1 cellular context compared by ENCODE assay signal in the genomic region with DNA sequence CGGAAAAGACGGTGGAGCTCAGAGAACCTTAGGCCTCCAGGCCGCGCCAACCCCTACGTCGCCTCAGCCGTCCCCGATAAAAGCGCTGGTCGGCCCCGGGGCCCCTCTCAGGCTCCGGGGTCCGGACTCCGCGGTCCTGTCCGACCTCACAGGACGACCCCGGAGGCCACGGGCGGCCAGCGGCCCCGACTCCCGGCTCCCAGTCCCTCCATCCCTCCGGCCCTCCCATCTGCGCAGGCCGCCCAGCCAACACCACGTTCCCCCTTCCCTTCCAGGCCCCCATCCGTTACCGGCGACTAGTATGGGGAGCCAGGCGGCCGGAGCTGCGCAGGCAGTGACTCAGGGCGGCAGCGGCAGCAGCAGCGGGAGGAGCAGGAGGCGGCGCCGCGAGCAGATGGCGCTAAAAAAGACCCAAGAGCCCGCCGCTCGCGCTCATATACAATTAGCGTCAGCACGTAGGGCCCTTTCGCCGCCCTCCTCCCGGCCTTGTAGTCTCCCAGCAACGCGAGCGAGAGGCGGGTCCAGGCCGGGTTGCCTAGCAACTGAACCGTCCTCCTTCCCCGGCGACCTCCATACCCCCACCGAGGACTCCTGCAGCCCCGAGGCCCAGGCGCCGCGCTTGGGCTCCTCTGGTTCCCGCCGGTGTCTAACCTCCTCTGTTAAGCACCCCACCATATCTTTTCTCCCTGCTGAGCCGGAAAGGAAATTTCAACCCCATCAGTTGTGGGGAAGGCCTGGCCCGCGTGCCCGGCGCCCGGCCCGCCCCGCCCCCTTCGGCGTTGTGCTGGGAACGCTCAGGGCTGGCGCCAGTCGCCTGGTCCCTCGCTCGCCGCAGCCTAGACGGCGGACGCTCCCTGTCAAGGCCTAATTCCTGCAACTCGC.
TF ChIP-seq lines count a peak whose summit lies in the region.

Gene NAP1L1, minus strand, starts transcription at position 409 of the 882 bp plus-strand sequence. CDS start 10,466 bp downstream, outside the sequence.

TF ChIP-seq in HEK293, 187 proteins besides CTCF, POLR2A, EP300 and RAD21 (continued from another document and continues in another):
- TF ChIP-seq ZNF645 (tag by site-specific recombination; IDR thresholded peaks at IDR 0.05) (no peak), ZBTB1 (tag by site-specific recombination; IDR thresholded peaks at IDR 0.05) (no peak), ZNF391 (tag by site-specific recombination; IDR thresholded peaks at IDR 0.05; ENCODE audit: borderline replicate concordance, low read depth) (no peak), RBAK (tag by site-specific recombination; IDR thresholded peaks at IDR 0.05) (no peak), SCRT2 (tag by site-specific recombination; IDR thresholded peaks at IDR 0.05) (no peak), ATF2 (tag by site-specific recombination; IDR thresholded peaks at IDR 0.05; ENCODE audit: low read depth) (no peak), ZNF211 (tag by site-specific recombination; IDR thresholded peaks at IDR 0.05; ENCODE audit: low read depth) (no peak), ZNF24 (tag by site-specific recombination; IDR thresholded peaks at IDR 0.05) (0 out of 2 replicates have a peak, but pooled peaks have one; percentile 14), ZNF133 (tag by site-specific recombination; IDR thresholded peaks at IDR 0.05) (no peak), HOXC10 (CRISPR knock-in tag; IDR thresholded peaks at IDR 0.05) (no peak), ZNF791 (tag by site-specific recombination; IDR thresholded peaks at IDR 0.05) (no peak), ZNF449 (tag by site-specific recombination; IDR thresholded peaks at IDR 0.05) (no peak), REPIN1 (tag by site-specific recombination; IDR thresholded peaks at IDR 0.05; ENCODE audit: low read depth) (peak; percentile 75; the same call in 1 of the 2 replicates), ZNF112 (tag by site-specific recombination; IDR thresholded peaks at IDR 0.05) (no peak), ZNF623 (tag by site-specific recombination; IDR thresholded peaks at IDR 0.05) (no peak), ZNF585B (tag by site-specific recombination; IDR thresholded peaks at IDR 0.05) (0 out of 2 replicates have a peak, but pooled peaks have one; percentile 4), ZNF292 (tag by site-specific recombination; IDR thresholded peaks at IDR 0.05; ENCODE audit: borderline replicate concordance, low read depth) (no peak), ZBTB21 (tag by site-specific recombination; IDR thresholded peaks at IDR 0.05) (no peak), ZFHX2 (tag by site-specific recombination; conservative IDR thresholded peaks at IDR 0.05) (no peak), ZNF155 (tag by site-specific recombination; IDR thresholded peaks at IDR 0.05) (no peak), ZNF341 (tag by site-specific recombination; IDR thresholded peaks at IDR 0.05; ENCODE audit: low read depth) (peak; percentile 93), ZNF560 (tag by site-specific recombination; IDR thresholded peaks at IDR 0.05; ENCODE audit: borderline replicate concordance) (no peak), KLF16 (tag by site-specific recombination; IDR thresholded peaks at IDR 0.05) (peak; percentile 22; the same call in 1 of the 2 replicates), SETDB1 (IDR thresholded peaks at IDR 0.05; ENCODE audit: insufficient read length, low read length) (no peak), ZNF792 (tag by site-specific recombination; IDR thresholded peaks at IDR 0.05) (peak; percentile 44; the same call in 1 of the 2 replicates), ZNF324 (tag by site-specific recombination; IDR thresholded peaks at IDR 0.05) (no peak), ZNF629 (tag by site-specific recombination; IDR thresholded peaks at IDR 0.05) (no peak), ZBTB44 (tag by site-specific recombination; IDR thresholded peaks at IDR 0.05) (peak; percentile 2; the same call in 1 of the 2 replicates), ZNF302 (tag by site-specific recombination; IDR thresholded peaks at IDR 0.05; ENCODE audit: low read depth) (no peak), ZNF394 (tag by site-specific recombination; IDR thresholded peaks at IDR 0.05; ENCODE audit: borderline replicate concordance) (no peak; the same call in 1 of the 2 replicates), ZNF132 (tag by site-specific recombination; IDR thresholded peaks at IDR 0.05; ENCODE audit: borderline replicate concordance) (no peak), ZNF426 (tag by site-specific recombination; IDR thresholded peaks at IDR 0.05) (no peak), ZFP37 (tag by site-specific recombination; IDR thresholded peaks at IDR 0.05) (peak; percentile 89), ZNF558 (tag by site-specific recombination; IDR thresholded peaks at IDR 0.05) (no peak), ZNF10 (tag by site-specific recombination; IDR thresholded peaks at IDR 0.05) (0 out of 2 replicates have a peak, but pooled peaks have one; percentile 50), ZNF148 (tag by site-specific recombination; IDR thresholded peaks at IDR 0.05; ENCODE audit: borderline replicate concordance) (no peak), ZFP69B (tag by site-specific recombination; IDR thresholded peaks at IDR 0.05) (no peak)
- TF ChIP-seq, protein P1, sequence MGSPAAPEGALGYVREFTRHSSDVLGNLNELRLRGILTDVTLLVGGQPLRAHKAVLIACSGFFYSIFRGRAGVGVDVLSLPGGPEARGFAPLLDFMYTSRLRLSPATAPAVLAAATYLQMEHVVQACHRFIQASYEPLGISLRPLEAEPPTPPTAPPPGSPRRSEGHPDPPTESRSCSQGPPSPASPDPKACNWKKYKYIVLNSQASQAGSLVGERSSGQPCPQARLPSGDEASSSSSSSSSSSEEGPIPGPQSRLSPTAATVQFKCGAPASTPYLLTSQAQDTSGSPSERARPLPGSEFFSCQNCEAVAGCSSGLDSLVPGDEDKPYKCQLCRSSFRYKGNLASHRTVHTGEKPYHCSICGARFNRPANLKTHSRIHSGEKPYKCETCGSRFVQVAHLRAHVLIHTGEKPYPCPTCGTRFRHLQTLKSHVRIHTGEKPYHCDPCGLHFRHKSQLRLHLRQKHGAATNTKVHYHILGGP (tag by site-specific recombination; IDR thresholded peaks at IDR 0.05): no peak
- TF ChIP-seq, protein P2, sequence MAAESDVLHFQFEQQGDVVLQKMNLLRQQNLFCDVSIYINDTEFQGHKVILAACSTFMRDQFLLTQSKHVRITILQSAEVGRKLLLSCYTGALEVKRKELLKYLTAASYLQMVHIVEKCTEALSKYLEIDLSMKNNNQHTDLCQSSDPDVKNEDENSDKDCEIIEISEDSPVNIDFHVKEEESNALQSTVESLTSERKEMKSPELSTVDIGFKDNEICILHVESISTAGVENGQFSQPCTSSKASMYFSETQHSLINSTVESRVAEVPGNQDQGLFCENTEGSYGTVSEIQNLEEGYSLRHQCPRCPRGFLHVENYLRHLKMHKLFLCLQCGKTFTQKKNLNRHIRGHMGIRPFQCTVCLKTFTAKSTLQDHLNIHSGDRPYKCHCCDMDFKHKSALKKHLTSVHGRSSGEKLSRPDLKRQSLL (tag by site-specific recombination; IDR thresholded peaks at IDR 0.05): 0 out of 2 replicates have a peak, but pooled peaks have one; percentile 20
- TF ChIP-seq, protein P3, sequence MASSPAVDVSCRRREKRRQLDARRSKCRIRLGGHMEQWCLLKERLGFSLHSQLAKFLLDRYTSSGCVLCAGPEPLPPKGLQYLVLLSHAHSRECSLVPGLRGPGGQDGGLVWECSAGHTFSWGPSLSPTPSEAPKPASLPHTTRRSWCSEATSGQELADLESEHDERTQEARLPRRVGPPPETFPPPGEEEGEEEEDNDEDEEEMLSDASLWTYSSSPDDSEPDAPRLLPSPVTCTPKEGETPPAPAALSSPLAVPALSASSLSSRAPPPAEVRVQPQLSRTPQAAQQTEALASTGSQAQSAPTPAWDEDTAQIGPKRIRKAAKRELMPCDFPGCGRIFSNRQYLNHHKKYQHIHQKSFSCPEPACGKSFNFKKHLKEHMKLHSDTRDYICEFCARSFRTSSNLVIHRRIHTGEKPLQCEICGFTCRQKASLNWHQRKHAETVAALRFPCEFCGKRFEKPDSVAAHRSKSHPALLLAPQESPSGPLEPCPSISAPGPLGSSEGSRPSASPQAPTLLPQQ (tag by site-specific recombination; IDR thresholded peaks at IDR 0.05): no peak
- TF ChIP-seq, protein P4, sequence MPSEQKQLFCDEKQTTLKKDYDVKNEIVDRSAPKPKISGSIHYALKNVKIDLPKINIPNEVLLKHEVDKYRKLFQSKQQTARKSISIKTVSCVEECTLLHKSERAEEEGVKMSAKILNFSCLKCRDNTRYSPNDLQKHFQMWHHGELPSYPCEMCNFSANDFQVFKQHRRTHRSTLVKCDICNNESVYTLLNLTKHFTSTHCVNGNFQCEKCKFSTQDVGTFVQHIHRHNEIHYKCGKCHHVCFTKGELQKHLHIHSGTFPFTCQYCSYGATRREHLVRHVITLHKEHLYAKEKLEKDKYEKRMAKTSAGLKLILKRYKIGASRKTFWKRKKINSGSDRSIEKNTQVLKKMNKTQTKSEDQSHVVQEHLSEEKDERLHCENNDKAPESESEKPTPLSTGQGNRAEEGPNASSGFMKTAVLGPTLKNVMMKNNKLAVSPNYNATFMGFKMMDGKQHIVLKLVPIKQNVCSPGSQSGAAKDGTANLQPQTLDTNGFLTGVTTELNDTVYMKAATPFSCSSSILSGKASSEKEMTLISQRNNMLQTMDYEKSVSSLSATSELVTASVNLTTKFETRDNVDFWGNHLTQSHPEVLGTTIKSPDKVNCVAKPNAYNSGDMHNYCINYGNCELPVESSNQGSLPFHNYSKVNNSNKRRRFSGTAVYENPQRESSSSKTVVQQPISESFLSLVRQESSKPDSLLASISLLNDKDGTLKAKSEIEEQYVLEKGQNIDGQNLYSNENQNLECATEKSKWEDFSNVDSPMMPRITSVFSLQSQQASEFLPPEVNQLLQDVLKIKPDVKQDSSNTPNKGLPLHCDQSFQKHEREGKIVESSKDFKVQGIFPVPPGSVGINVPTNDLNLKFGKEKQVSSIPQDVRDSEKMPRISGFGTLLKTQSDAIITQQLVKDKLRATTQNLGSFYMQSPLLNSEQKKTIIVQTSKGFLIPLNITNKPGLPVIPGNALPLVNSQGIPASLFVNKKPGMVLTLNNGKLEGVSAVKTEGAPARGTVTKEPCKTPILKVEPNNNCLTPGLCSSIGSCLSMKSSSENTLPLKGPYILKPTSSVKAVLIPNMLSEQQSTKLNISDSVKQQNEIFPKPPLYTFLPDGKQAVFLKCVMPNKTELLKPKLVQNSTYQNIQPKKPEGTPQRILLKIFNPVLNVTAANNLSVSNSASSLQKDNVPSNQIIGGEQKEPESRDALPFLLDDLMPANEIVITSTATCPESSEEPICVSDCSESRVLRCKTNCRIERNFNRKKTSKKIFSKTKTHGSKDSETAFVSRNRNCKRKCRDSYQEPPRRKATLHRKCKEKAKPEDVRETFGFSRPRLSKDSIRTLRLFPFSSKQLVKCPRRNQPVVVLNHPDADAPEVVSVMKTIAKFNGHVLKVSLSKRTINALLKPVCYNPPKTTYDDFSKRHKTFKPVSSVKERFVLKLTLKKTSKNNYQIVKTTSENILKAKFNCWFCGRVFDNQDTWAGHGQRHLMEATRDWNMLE (tag by site-specific recombination; conservative IDR thresholded peaks at IDR 0.05; ENCODE audit: low read depth): no peak
